13 cellular contexts compared by ENCODE assay signal in the genomic region with DNA sequence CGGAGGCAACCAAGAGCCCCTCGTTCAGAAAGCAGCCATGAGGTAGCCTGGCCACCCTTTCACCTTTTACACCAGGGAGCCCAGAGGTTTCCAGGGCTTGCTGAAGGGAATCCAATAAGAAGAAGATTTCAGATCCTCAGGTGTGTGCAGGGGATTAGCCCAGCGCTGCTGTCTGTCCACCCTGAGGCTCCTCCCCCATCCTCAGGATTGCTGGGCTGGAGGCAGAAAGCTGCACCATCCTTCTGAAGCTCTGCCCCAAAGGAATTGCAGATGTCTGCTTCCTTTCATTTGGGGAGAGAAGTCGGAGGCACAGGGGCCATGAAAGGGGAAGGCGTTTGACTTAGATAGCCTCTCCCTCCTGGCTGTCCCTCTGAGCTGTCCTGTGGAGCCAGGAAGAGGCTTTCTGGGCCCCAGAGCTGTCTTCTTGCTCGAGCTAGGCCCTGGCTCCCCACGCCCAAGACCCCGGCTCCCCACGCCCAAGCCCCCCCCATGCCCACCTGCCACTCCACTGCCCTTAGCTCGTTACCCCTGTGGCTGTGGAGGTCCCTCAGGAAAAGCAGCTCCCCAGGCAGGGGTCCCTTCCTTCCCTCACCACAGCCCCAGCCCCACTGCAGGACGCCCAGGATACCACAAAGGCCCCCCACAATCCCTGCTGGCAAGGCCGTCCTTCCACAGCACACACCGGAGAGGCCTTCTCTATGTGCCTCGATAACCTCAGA.
"Had no signal": no experiment of that assay in that cellular context is flagged by ENCODE, and none has a peak within 500 bp of the region (broad histone marks: within the 10 kb centered on the region; RNA-seq: fewer than 3 reads in every experiment).

No MANE protein-coding gene starts in this region.

- ATAC-seq: activated T-cell treated with anti-CD3 and anti-CD28 coated beads, Interleukin-2, amount 50 U/mL, for 4 hours; esophagus mucosa; left cardiac atrium; mucosa of descending colon; natural killer cell had no signal

- H3K36me3 Mint-ChIP-seq: activated naive CD8-positive, alpha-beta T cell treated with anti-CD3 and anti-CD28 coated beads, Interleukin-2, amount 10 ng/mL, durations not matched to agents 7 days and 5 days; natural killer cell had no signal

- H3K4me3 Mint-ChIP-seq: activated naive CD8-positive, alpha-beta T cell treated with anti-CD3 and anti-CD28 coated beads, Interleukin-2, amount 10 ng/mL, durations not matched to agents 7 days and 5 days; activated T-cell treated with anti-CD3 and anti-CD28 coated beads, Interleukin-2, amount 50 U/mL, for 4 hours; natural killer cell had no signal

- H3K27ac ChIP-seq: tibial nerve had no signal

- H3K4me1 Mint-ChIP-seq: activated naive CD8-positive, alpha-beta T cell treated with anti-CD3 and anti-CD28 coated beads, Interleukin-2, amount 10 ng/mL, durations not matched to agents 7 days and 5 days; natural killer cell had no signal

- H3K27me3 Mint-ChIP-seq: activated naive CD8-positive, alpha-beta T cell treated with anti-CD3 and anti-CD28 coated beads, Interleukin-2, amount 10 ng/mL, durations not matched to agents 7 days and 5 days had no signal

- DNase-seq: activated CD4-positive, alpha-beta T cell treated with anti-CD3 and anti-CD28 coated beads for 1 hour; activated CD4-positive, alpha-beta T cell treated with anti-CD3 and anti-CD28 coated beads, Interleukin-2, amount 50 U/mL, for 48 hours; activated gamma-delta T cell treated with Interleukin-2 at 50 U/mL for 16 hours; activated naive CD8-positive, alpha-beta T cell treated with anti-CD3 and anti-CD28 coated beads, Interleukin-2, amount 10 ng/mL, durations not matched to agents 7 days and 5 days; activated T-cell treated with anti-CD3 and anti-CD28 coated beads, Interleukin-2, amount 50 U/mL, for 4 hours; anterior cingulate cortex; hypothalamus; left cardiac atrium; mucosa of descending colon; natural killer cell had no signal

- H3K4me1 ChIP-seq: tibial nerve had no signal

- H3K9me3 ChIP-seq: mucosa of descending colon, tibial nerve had no signal

- H3K9me3 Mint-ChIP-seq: activated naive CD8-positive, alpha-beta T cell treated with anti-CD3 and anti-CD28 coated beads, Interleukin-2, amount 10 ng/mL, durations not matched to agents 7 days and 5 days; activated T-cell treated with anti-CD3 and anti-CD28 coated beads, Interleukin-2, amount 50 U/mL, for 4 hours; natural killer cell had no signal

- H3K36me3 ChIP-seq: tibial nerve had no signal

- H3K27ac Mint-ChIP-seq: activated naive CD8-positive, alpha-beta T cell treated with anti-CD3 and anti-CD28 coated beads, Interleukin-2, amount 10 ng/mL, durations not matched to agents 7 days and 5 days; natural killer cell had no signal

- H3K4me3 ChIP-seq: mucosa of descending colon, smooth muscle cell, tibial nerve had no signal

- H3K27me3 ChIP-seq: tibial nerve had no signal
